In the genomic region with DNA sequence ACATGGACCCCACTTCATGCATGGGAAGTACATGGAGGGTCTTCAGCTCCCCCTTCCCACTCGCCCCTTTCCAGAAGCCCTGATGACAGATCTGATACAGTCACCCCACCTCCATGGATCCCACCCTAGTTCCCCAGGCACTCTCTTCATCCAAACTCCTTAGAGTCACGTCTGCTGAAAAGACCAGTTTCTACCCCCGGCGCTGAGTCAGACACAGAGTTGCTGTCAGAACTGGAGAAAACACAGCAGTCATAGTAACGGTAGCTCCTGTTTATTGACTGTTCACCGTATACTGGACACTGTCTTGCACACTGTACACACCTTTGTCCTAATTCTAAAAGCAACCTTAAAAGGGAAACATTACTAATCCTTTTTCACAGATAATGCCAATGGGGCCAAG, we compare ENCODE assay signal across 17 cellular contexts. TPM values are rescaled to one million over a fixed set of nuclear protein-coding genes. Genes with fewer than 3 reads are reported as not detected.
DNase-seq lines count a peak whose midpoint lies in the region; ATAC-seq and TF ChIP-seq lines count a peak whose summit lies in the region.
"Had no signal": no experiment of that assay in that cellular context is flagged by ENCODE, and none has a peak within 500 bp of the region (broad histone marks: within the 10 kb centered on the region; RNA-seq: fewer than 3 reads in every experiment).

No MANE protein-coding gene starts in this region.

- H2AFZ ChIP-seq in smooth muscle cell (ENCODE audit: low read depth): no peak overlapping the region

- no peaks in the 10 kb centered on the region for H3K36me3 Mint-ChIP-seq in activated CD4-positive, alpha-beta T cell treated with anti-CD3 and anti-CD28 coated beads for 36 hours (ENCODE audit: low read depth)
- H3K36me3 Mint-ChIP-seq: memory B cell had no signal

- peak overlapping the region; percentile 71 for H3K9ac ChIP-seq in smooth muscle cell (ENCODE audit: low read depth)

- DNase-seq in activated CD4-positive, alpha-beta T cell treated with anti-CD3 and anti-CD28 coated beads for 36 hours: peak; percentile 24
- no peak for DNase-seq in activated CD4-positive, alpha-beta T cell treated with anti-CD3 and anti-CD28 coated beads for 48 hours
- DNase-seq in astrocyte of the hippocampus (ENCODE audit: low read depth, low spot score): peak; percentile 25
- DNase-seq in smooth muscle cell (lab: John Stamatoyannopoulos, UW; ENCODE audit: unreplicated experiment): no peak
- no peak for DNase-seq in left ventricle myocardium inferior
- no peak for DNase-seq in kidney glomerular epithelial cell (lab: John Stamatoyannopoulos, UW)
- DNase-seq: activated effector memory CD4-positive, alpha-beta T cell treated with anti-CD3 and anti-CD28 coated beads, Interleukin-2, amount 50 U/mL, for 16 hours; Caco-2; NCI-H2081 treated with DMSO at 0.1 percent for 48 hours had no signal

- H3K27ac ChIP-seq in smooth muscle cell (ENCODE audit: low read depth): peak overlapping the region; percentile 90
- no peak overlapping the region for H3K27ac ChIP-seq in left ventricle myocardium inferior (replicated peaks)
- H3K27ac ChIP-seq: cardiac muscle cell, thoracic aorta had no signal

- H3K27me3 Mint-ChIP-seq in activated CD4-positive, alpha-beta T cell treated with anti-CD3 and anti-CD28 coated beads for 36 hours: peaks cover 18% of the 10 kb centered on the region

- H4K20me1 ChIP-seq in smooth muscle cell (ENCODE audit: low read depth): no peaks in the 10 kb centered on the region

- ATAC-seq in activated CD4-positive, alpha-beta T cell treated with anti-CD3 and anti-CD28 coated beads for 36 hours: peak; percentile 65
- ATAC-seq in HG03439 (IDR thresholded peaks at IDR 0.05; ENCODE audit: unreplicated experiment): peak; percentile 86
- ATAC-seq in GM21825 (IDR thresholded peaks at IDR 0.05; ENCODE audit: unreplicated experiment): no peak
- ATAC-seq: SK-N-SH treated with all-trans-retinoic acid at 6 μM for 48 hours had no signal

- POLR2A ChIA-PET in activated CD4-positive, alpha-beta T cell treated with anti-CD3 and anti-CD28 coated beads for 36 hours (lab: Charles Lee): no interaction called here

- H3K9me3 Mint-ChIP-seq in activated CD4-positive, alpha-beta T cell treated with anti-CD3 and anti-CD28 coated beads for 36 hours (ENCODE audit: low read depth): no peaks in the 10 kb centered on the region
- H3K9me3 Mint-ChIP-seq: memory B cell had no signal

- H3K4me3 ChIP-seq in smooth muscle cell (no peak overlapping the region), left ventricle myocardium inferior (no peak overlapping the region)
- H3K4me3 ChIP-seq: cardiac muscle cell, thoracic aorta had no signal

- H3K27me3 ChIP-seq in smooth muscle cell (ENCODE audit: low read depth) (no peaks in the 10 kb centered on the region), left ventricle myocardium inferior (ENCODE audit: low read depth) (peaks cover 64% of the 10 kb centered on the region)
- H3K27me3 ChIP-seq: cardiac muscle cell had no signal

- H3K9me3 ChIP-seq in smooth muscle cell (replicated peaks; ENCODE audit: low read depth) (no peaks in the 10 kb centered on the region), left ventricle myocardium inferior (replicated peaks) (no peaks in the 10 kb centered on the region)
- H3K9me3 ChIP-seq: Caco-2, thoracic aorta had no signal

- peaks cover 3% of the 10 kb centered on the region for H3F3A ChIP-seq in smooth muscle cell (ENCODE audit: low read depth)

- peak overlapping the region; percentile 38 for H3K4me2 ChIP-seq in smooth muscle cell

- intact Hi-C loops in activated CD4-positive, alpha-beta T cell treated with anti-CD3 and anti-CD28 coated beads for 36 hours (cut with DNase I, micrococcal nuclease): no loop called here
- intact Hi-C loops in left ventricle myocardium inferior (cut with micrococcal nuclease): no loop called here

- H3K27ac Mint-ChIP-seq in activated CD4-positive, alpha-beta T cell treated with anti-CD3 and anti-CD28 coated beads for 36 hours: no peak overlapping the region
- H3K27ac Mint-ChIP-seq: memory B cell had no signal

- TF ChIP-seq CTCF in smooth muscle cell (IDR thresholded peaks at IDR 0.05; ENCODE audit: borderline replicate concordance, insufficient read depth, poor library complexity, severe bottlenecking) (no peak), left ventricle myocardium inferior (IDR thresholded peaks at IDR 0.05; ENCODE audit: borderline replicate concordance) (no peak)

- H3K36me3 ChIP-seq in smooth muscle cell (ENCODE audit: low read depth) (no peaks in the 10 kb centered on the region), left ventricle myocardium inferior (no peaks in the 10 kb centered on the region)
- H3K36me3 ChIP-seq: cardiac muscle cell, thoracic aorta had no signal

- H3K4me1 ChIP-seq in smooth muscle cell (ENCODE audit: low read depth) (no peaks in the 10 kb centered on the region), left ventricle myocardium inferior (no peaks in the 10 kb centered on the region)

- H3K79me2 ChIP-seq in smooth muscle cell (ENCODE audit: low read depth): no peaks in the 10 kb centered on the region

- no peak overlapping the region for H3K4me3 Mint-ChIP-seq in activated CD4-positive, alpha-beta T cell treated with anti-CD3 and anti-CD28 coated beads for 36 hours
- H3K4me3 Mint-ChIP-seq: memory B cell had no signal

- H3K4me1 Mint-ChIP-seq in activated CD4-positive, alpha-beta T cell treated with anti-CD3 and anti-CD28 coated beads for 36 hours: no peaks in the 10 kb centered on the region

- CTCF ChIA-PET in activated CD4-positive, alpha-beta T cell treated with anti-CD3 and anti-CD28 coated beads for 36 hours (lab: Charles Lee): no interaction called here

- WGBS in smooth muscle cell (ENCODE audit: low lambda C conversion rate): 26% methylated on average over 6 of the region's 6 CpGs

RNA-seq across cellular contexts. Expression of gene DRD2, which starts 29.1 kb away (rescaled TPM):
- total RNA-seq in activated CD4-positive, alpha-beta T cell treated with anti-CD3 and anti-CD28 coated beads for 36 hours: not detected
- total RNA-seq in smooth muscle cell (0.58 and 0.72 TPM in 2 replicates), left ventricle myocardium inferior (not detected)
- polyA plus RNA-seq in smooth muscle cell: 0.57 and 2.5 TPM in 2 replicates
- total RNA-seq: A172, skeletal muscle tissue, thoracic aorta had no signal

RNA-seq across cellular contexts. Expression of gene ANKK1, which starts 58.5 kb away (rescaled TPM):
- total RNA-seq in activated CD4-positive, alpha-beta T cell treated with anti-CD3 and anti-CD28 coated beads for 36 hours: under 1 TPM; 0.07 to 0.14 TPM
- 0.13 TPM in 1 of 2 replicates, not detected in the other for total RNA-seq in smooth muscle cell
- polyA plus RNA-seq in smooth muscle cell: 0.74 TPM in 1 of 2 replicates, not detected in the other
- total RNA-seq in left ventricle myocardium inferior: not detected
- total RNA-seq: A172, skeletal muscle tissue had no signal
- polyA plus RNA-seq: cardiac muscle cell had no signal

Comparison
In these comparisons a context has a peak if more than half of its experiments do, and no peak if none do; other contexts are left out.
1. DNase-seq: peak in activated CD4-positive, alpha-beta T cell treated with anti-CD3 and anti-CD28 coated beads for 36 hours (single experiment) and astrocyte of the hippocampus (single experiment); none in activated CD4-positive, alpha-beta T cell treated with anti-CD3 and anti-CD28 coated beads for 48 hours (single experiment), smooth muscle cell (single experiment), left ventricle myocardium inferior (single experiment) and kidney glomerular epithelial cell (single experiment).